ENCODE assay signal across 31 cellular contexts in genomic region chr1:157284446-157284845, GRCh38.
"Had no signal": no experiment of that assay in that cellular context is flagged by ENCODE, and none has a peak within 500 bp of the region (broad histone marks: within the 10 kb centered on the region; RNA-seq: fewer than 3 reads in every experiment).

No MANE protein-coding gene starts in this region.

- H3K9me3 ChIP-seq: adrenal gland, body of pancreas, colonic mucosa had no signal

- FAIRE-seq: frontal cortex had no signal

- H3K4me3 ChIP-seq: adrenal gland, body of pancreas, cardiac muscle cell, colonic mucosa, dorsolateral prefrontal cortex had no signal

- ATAC-seq: activated CD4-positive, CD25-positive, alpha-beta regulatory T cell treated with anti-CD3 and anti-CD28 coated beads, Interleukin-2, amount 50 U/mL, for 24 hours; activated CD8-positive, alpha-beta memory T cell treated with anti-CD3 and anti-CD28 coated beads, Interleukin-2, amount 10 ng/mL, durations not matched to agents 7 days and 5 days; activated CD8-positive, alpha-beta T cell treated with anti-CD3 and anti-CD28 coated beads for 36 hours; activated naive CD8-positive, alpha-beta T cell treated with anti-CD3 and anti-CD28 coated beads, Interleukin-2, amount 50 U/mL, for 24 hours; body of pancreas; T-helper 17 cell had no signal

- DNase-seq: activated B cell treated with CpG ODN at 0.5 μM for 24 hours; activated CD4-positive, alpha-beta T cell treated with anti-CD3 and anti-CD28 coated beads for 48 hours; activated CD4-positive, alpha-beta T cell treated with anti-CD3 and anti-CD28 coated beads, Interleukin-2, amount 50 U/mL, for 1 hour; activated CD4-positive, alpha-beta T cell treated with anti-CD3 and anti-CD28 coated beads, Interleukin-2, amount 50 U/mL, for 48 hours; activated CD8-positive, alpha-beta memory T cell treated with anti-CD3 and anti-CD28 coated beads, Interleukin-2, amount 10 ng/mL, durations not matched to agents 7 days and 5 days; activated CD8-positive, alpha-beta memory T cell treated with anti-CD3 and anti-CD28 coated beads, Interleukin-2, amount 50 U/mL, for 4 hours; activated CD8-positive, alpha-beta T cell treated with anti-CD3 and anti-CD28 coated beads for 36 hours; activated effector memory CD4-positive, alpha-beta T cell treated with anti-CD3 and anti-CD28 coated beads, Interleukin-2, amount 50 U/mL, for 16 hours; activated naive CD4-positive, alpha-beta T cell treated with anti-CD3 and anti-CD28 coated beads for 36 hours; activated naive CD8-positive, alpha-beta T cell treated with anti-CD3 and anti-CD28 coated beads for 36 hours; activated naive CD8-positive, alpha-beta T cell treated with anti-CD3 and anti-CD28 coated beads, Interleukin-2, amount 50 U/mL, for 24 hours; activated T-cell treated with anti-CD3 and anti-CD28 coated beads, Interleukin-2, amount 50 U/mL, for 1 hour; activated T-cell treated with anti-CD3 and anti-CD28 coated beads, Interleukin-2, amount 50 U/mL, for 48 hours; adrenal gland; amygdala; aorta; body of pancreas; central memory CD4-positive, alpha-beta T cell; cerebellar nuclear complex; colonic mucosa; dorsolateral prefrontal cortex; effector memory CD4-positive, alpha-beta T cell; foreskin fibroblast; head of caudate nucleus; T-helper 1 cell; T-helper 17 cell; T1000; WERI-Rb-1 had no signal

- H3K36me3 ChIP-seq: adrenal gland, cardiac muscle cell, colonic mucosa, WERI-Rb-1 had no signal

- H3K27me3 ChIP-seq: body of pancreas, cardiac muscle cell, colonic mucosa had no signal

- H3K4me1 ChIP-seq: adrenal gland, colonic mucosa had no signal

- H3K27ac ChIP-seq: adrenal gland, body of pancreas, cardiac muscle cell, colonic mucosa, dorsolateral prefrontal cortex, WERI-Rb-1 had no signal
